ENCODE assay signal across 29 cellular contexts in genomic region chr3:45434996-45435395, GRCh38. TPM values are rescaled to one million over a fixed set of nuclear protein-coding genes. Genes with fewer than 3 reads are reported as not detected.
DNase-seq lines count a peak whose midpoint lies in the region; ATAC-seq and TF ChIP-seq lines count a peak whose summit lies in the region.
"Had no signal": no experiment of that assay in that cellular context is flagged by ENCODE, and none has a peak within 500 bp of the region (broad histone marks: within the 10 kb centered on the region; RNA-seq: fewer than 3 reads in every experiment).

No MANE protein-coding gene starts in this region.

- H3K4me3 Mint-ChIP-seq in MCF 10A (ENCODE audit: unreplicated experiment) (no peak overlapping the region), endodermal cell (no peak overlapping the region)
- H3K4me3 Mint-ChIP-seq: B cell; CD8-positive, alpha-beta T cell had no signal

- H4K20me1 ChIP-seq in mammary epithelial cell (ENCODE audit: insufficient read depth, low read length) = no peaks in the 10 kb centered on the region

- H2AK5ac ChIP-seq in mesenchymal stem cell (ENCODE audit: low read length, severe bottlenecking) = no peak overlapping the region

- H3K18ac ChIP-seq in mesenchymal stem cell (ENCODE audit: low read depth in 1 of 2, low read length in 2 of 2) = no peak overlapping the region

- ATAC-seq in HG02798 (IDR thresholded peaks at IDR 0.05; ENCODE audit: poor library complexity, unreplicated experiment) (no peak), esophagus mucosa (no peak)
- ATAC-seq: CD8-positive, alpha-beta T cell; GM12878; HepG2; SK-N-SH treated with all-trans-retinoic acid at 6 μM for 48 hours had no signal

- no peaks in the 10 kb centered on the region for H3K79me2 ChIP-seq in mammary epithelial cell (ENCODE audit: insufficient read depth, low read length)

- no peak overlapping the region for H2BK15ac ChIP-seq in mesenchymal stem cell (ENCODE audit: low read depth, poor library complexity, severe bottlenecking)

- POLR2A ChIA-PET in MCF 10A (lab: Yijun Ruan, JAX) = no interaction called here

- 21% methylated on average over 3 of the region's 3 CpGs for WGBS in mammary epithelial cell (ENCODE audit: low coverage, missing lambda C conversion rate)
- WGBS in endodermal cell (ENCODE audit: insufficient coverage in 1 of 2, insufficient read length in 1 of 2), 2 experiments = 83 to 88% methylated on average over 1 to 3 of the region's 3 CpGs
- WGBS in mesenchymal stem cell = 93% methylated on average over 3 of the region's 3 CpGs
- WGBS in esophagus muscularis mucosa = 80% methylated on average over 3 of the region's 3 CpGs

- no TSS peak for BruUV-seq in mammary epithelial cell (replicated peaks; lab: Mats Ljungman, UMichigan)
- no TSS peak for BruUV-seq in MCF 10A (replicated peaks; lab: Mats Ljungman, UMichigan)

- H2BK5ac ChIP-seq in mesenchymal stem cell (ENCODE audit: low read depth, low read length, poor library complexity, severe bottlenecking) = no peak overlapping the region

- H2AFZ ChIP-seq in mammary epithelial cell (ENCODE audit: low read depth, low read length) (peak overlapping the region; percentile 33), mesenchymal stem cell (ENCODE audit: low read depth, low read length) (no peak overlapping the region)

- H3K4me1 Mint-ChIP-seq in MCF 10A (ENCODE audit: insufficient read depth, unreplicated experiment) (no peaks in the 10 kb centered on the region), endodermal cell (no peaks in the 10 kb centered on the region)
- H3K4me1 Mint-ChIP-seq: B cell had no signal

- TF ChIP-seq CTCF in mammary epithelial cell (conservative IDR thresholded peaks at IDR 0.05 in 1 of 2, IDR thresholded peaks at IDR 0.05 in 1 of 2; ENCODE audit: extremely low read depth in 1 of 2, insufficient read depth in 1 of 2, low read depth in 1 of 2, low read length in 2 of 2) (no peak), MCF 10A (IDR thresholded peaks at IDR 0.05; ENCODE audit: unreplicated experiment) (no peak), endodermal cell (conservative IDR thresholded peaks at IDR 0.05) (no peak), esophagus muscularis mucosa (IDR thresholded peaks at IDR 0.05) (no peak)

- H3K27ac Mint-ChIP-seq in MCF 10A (ENCODE audit: low read depth, unreplicated experiment) = no peak overlapping the region
- peak overlapping the region; percentile 69 for H3K27ac Mint-ChIP-seq in endodermal cell
- H3K27ac Mint-ChIP-seq: B cell; CD8-positive, alpha-beta T cell had no signal

- H2BK12ac ChIP-seq in mesenchymal stem cell (ENCODE audit: low read length in 2 of 2) = no peak overlapping the region

- H3K23ac ChIP-seq in mesenchymal stem cell (ENCODE audit: low read length in 2 of 2) = no peak overlapping the region

- no peak overlapping the region for H3K14ac ChIP-seq in mesenchymal stem cell (ENCODE audit: low read length in 2 of 2)

- peaks cover 19% of the 10 kb centered on the region for H3K4me1 ChIP-seq in mammary epithelial cell (ENCODE audit: insufficient read depth, low read length)
- H3K4me1 ChIP-seq in endodermal cell (ENCODE audit: control insufficient read depth, insufficient read depth, low read length) = no peaks in the 10 kb centered on the region
- H3K4me1 ChIP-seq in mesenchymal stem cell (ENCODE audit: control insufficient read depth, insufficient read depth, low read depth, low read length) = no peaks in the 10 kb centered on the region
- H3K4me1 ChIP-seq in esophagus muscularis mucosa = no peaks in the 10 kb centered on the region

- intact Hi-C loops in mammary epithelial cell (cut with micrococcal nuclease) (no loop called here), MCF 10A (cut with micrococcal nuclease) (no loop called here), esophagus muscularis mucosa (cut with DNase I) (no loop called here)

- peak overlapping the region; percentile 61 for H3K27ac ChIP-seq in mammary epithelial cell (ENCODE audit: insufficient read depth, low read depth, low read length)
- H3K27ac ChIP-seq in endodermal cell (ENCODE audit: low read depth, low read length) = no peak overlapping the region
- H3K27ac ChIP-seq in mesenchymal stem cell (ENCODE audit: low read length, poor library complexity, severe bottlenecking) = no peak overlapping the region
- no peak overlapping the region for H3K27ac ChIP-seq in esophagus muscularis mucosa (replicated peaks in 1 of 4)
- H3K27ac ChIP-seq: 22Rv1, C4-2B had no signal

- TF ChIP-seq POLR2A in esophagus muscularis mucosa (IDR thresholded peaks at IDR 0.05; ENCODE audit: low read depth) = no peak

- CTCF ChIA-PET in mammary epithelial cell (lab: Charles Lee; ENCODE audit: low non-redundant PET) (no interaction called here), MCF 10A (lab: Yijun Ruan, JAX) (interaction anchor here (1.0 kb wide), 1 partner anchor 15 kb away, joined by 3 read pairs; no protein-coding TSS in a partner anchor)

- dilution Hi-C loops in mammary epithelial cell (cut with HindIII; ENCODE audit: low sequenced_read_pairs) = no loop called here

- TF ChIP-seq EP300 in esophagus muscularis mucosa (IDR thresholded peaks at IDR 0.05) = no peak

- H3K4me3 ChIP-seq in mammary epithelial cell (replicated peaks in 1 of 3; ENCODE audit: insufficient read depth in 1 of 3, low read depth in 2 of 3, low read length in 3 of 3) (peak overlapping the region in 1 of 3 experiments; percentile 18), endodermal cell (ENCODE audit: low read length) (no peak overlapping the region), mesenchymal stem cell (ENCODE audit: insufficient read depth in 1 of 2, low read depth in 1 of 2, low read length in 2 of 2) (no peak overlapping the region), esophagus muscularis mucosa (no peak overlapping the region)
- H3K4me3 ChIP-seq: GM12878, MG63 had no signal

- in situ Hi-C loops in mammary epithelial cell (cut with MboI; ENCODE audit: low sequenced_read_pairs in 2 of 2) = no loop called here

- peak overlapping the region; percentile 50 for H4K91ac ChIP-seq in mesenchymal stem cell (ENCODE audit: low read length)

- no peak overlapping the region for H2BK120ac ChIP-seq in mesenchymal stem cell (ENCODE audit: low read depth, low read length)

- peaks cover 6% of the 10 kb centered on the region for H3K79me1 ChIP-seq in mesenchymal stem cell (replicated peaks; ENCODE audit: low read length, poor library complexity, severe bottlenecking)

- no peaks in the 10 kb centered on the region for H3K27me3 ChIP-seq in mammary epithelial cell (ENCODE audit: insufficient read depth, low read length)
- no peaks in the 10 kb centered on the region for H3K27me3 ChIP-seq in endodermal cell (ENCODE audit: control insufficient read depth, insufficient read depth, low read length, poor library complexity, severe bottlenecking)
- H3K27me3 ChIP-seq in mesenchymal stem cell (ENCODE audit: control insufficient read depth in 1 of 2, insufficient read depth in 1 of 2, low read length in 2 of 2) = no peaks in the 10 kb centered on the region
- no peaks in the 10 kb centered on the region for H3K27me3 ChIP-seq in esophagus muscularis mucosa
- H3K27me3 ChIP-seq: MG63 had no signal

- H3K36me3 ChIP-seq in mammary epithelial cell (ENCODE audit: insufficient read depth, low read length) (no peaks in the 10 kb centered on the region), endodermal cell (ENCODE audit: control insufficient read depth, insufficient read depth, low read length) (no peaks in the 10 kb centered on the region), mesenchymal stem cell (ENCODE audit: control insufficient read depth in 1 of 2, insufficient read depth in 2 of 2, low read depth in 1 of 2, low read length in 2 of 2) (peaks cover 4 to 7% of the 10 kb centered on the region in 2 experiments), esophagus muscularis mucosa (peaks cover 0 to 7% (median 5%) of the 10 kb centered on the region in 4 donors)
- H3K36me3 ChIP-seq: MG63 had no signal

- H3K4me2 ChIP-seq in mammary epithelial cell (ENCODE audit: insufficient read depth, low read depth, low read length) (peak overlapping the region; percentile 75), mesenchymal stem cell (ENCODE audit: low read length, poor library complexity, severe bottlenecking) (no peak overlapping the region)

- no peak overlapping the region for H4K8ac ChIP-seq in mesenchymal stem cell (ENCODE audit: low read length)

- no peak overlapping the region for H3K4ac ChIP-seq in mesenchymal stem cell (ENCODE audit: low read depth in 1 of 2, low read length in 2 of 2)

- DNase-seq in mammary epithelial cell = peak; percentile 63
- no peak for DNase-seq in MCF 10A (ENCODE audit: unreplicated experiment)
- no peak for DNase-seq in endodermal cell
- DNase-seq in mesenchymal stem cell = no peak
- no peak for DNase-seq in esophagus muscularis mucosa (ENCODE audit: extremely low spot score)
- DNase-seq in NCI-H1417 (lab: John Stamatoyannopoulos, UW) = no peak
- DNase-seq: CD8-positive, alpha-beta T cell; DMS 273 treated with DMSO at 0.1 percent for 48 hours; DMS79; EL; GDM1; GOT3; HCEC 1CT; KBM-7; MG63; NCI-H1105 treated with DMSO at 0.1 percent for 48 hours; NCI-H1694; NCI-H2029 treated with DMSO at 0.1 percent for 48 hours; NCI-H226; NCI-H510A; NCI-H69 had no signal

- H3K27me3 Mint-ChIP-seq in MCF 10A (ENCODE audit: insufficient read depth, unreplicated experiment) (no peaks in the 10 kb centered on the region), endodermal cell (ENCODE audit: insufficient read depth) (no peaks in the 10 kb centered on the region)
- H3K27me3 Mint-ChIP-seq: B cell had no signal

- H3K9me3 Mint-ChIP-seq in MCF 10A (ENCODE audit: unreplicated experiment) (peaks cover 18% of the 10 kb centered on the region), endodermal cell (no peaks in the 10 kb centered on the region)
- H3K9me3 Mint-ChIP-seq: CD8-positive, alpha-beta T cell had no signal

- H3K9ac ChIP-seq in mammary epithelial cell (ENCODE audit: insufficient read depth, low read length) = no peak overlapping the region
- no peak overlapping the region for H3K9ac ChIP-seq in endodermal cell (ENCODE audit: extremely low read depth, low read length, poor library complexity, severe bottlenecking)
- H3K9ac ChIP-seq in mesenchymal stem cell (ENCODE audit: low read length) = no peak overlapping the region

- H3K9me3 ChIP-seq in mammary epithelial cell (replicated peaks; ENCODE audit: insufficient read depth, low read length) (no peaks in the 10 kb centered on the region), endodermal cell (ENCODE audit: control insufficient read depth, low read length) (no peaks in the 10 kb centered on the region), mesenchymal stem cell (ENCODE audit: control insufficient read depth, low read length) (no peaks in the 10 kb centered on the region), esophagus muscularis mucosa (no peaks in the 10 kb centered on the region)
- H3K9me3 ChIP-seq: MG63 had no signal

- no peaks in the 10 kb centered on the region for H3K36me3 Mint-ChIP-seq in MCF 10A (ENCODE audit: insufficient read depth, unreplicated experiment)
- peaks cover 12% of the 10 kb centered on the region for H3K36me3 Mint-ChIP-seq in endodermal cell (ENCODE audit: low read depth)

RNA-seq across cellular contexts. Expression of gene LARS2, which starts 46.6 kb away (rescaled TPM):
- 10 to 100 TPM; 21.5 to 24.9 TPM for total RNA-seq in mammary epithelial cell
- polyA plus RNA-seq in mammary epithelial cell = 16.6 TPM
- polyA minus RNA-seq in mammary epithelial cell = 49.9 TPM
- 15.6 and 21.2 TPM in 2 replicates for total RNA-seq in MCF 10A (2022)
- 10 to 100 TPM; 40.4 to 45.6 TPM for total RNA-seq in endodermal cell
- 23.4 TPM for polyA plus RNA-seq in endodermal cell (2013, experiment 1 of 2)
- 21.7 TPM for polyA plus RNA-seq in endodermal cell (2013, experiment 2 of 2)
- 8.1 TPM for polyA plus RNA-seq in mesenchymal stem cell (2013, experiment 1 of 2)
- 7.8 TPM for polyA plus RNA-seq in mesenchymal stem cell (2013, experiment 2 of 2)
- 10 to 100 TPM; 10.1 to 15.2 (median 11.9) TPM for total RNA-seq in esophagus muscularis mucosa
- total RNA-seq in esophagus mucosa = 14.7 TPM
